Comparison of ENCODE assay signal across 8 cellular contexts in the genomic region with DNA sequence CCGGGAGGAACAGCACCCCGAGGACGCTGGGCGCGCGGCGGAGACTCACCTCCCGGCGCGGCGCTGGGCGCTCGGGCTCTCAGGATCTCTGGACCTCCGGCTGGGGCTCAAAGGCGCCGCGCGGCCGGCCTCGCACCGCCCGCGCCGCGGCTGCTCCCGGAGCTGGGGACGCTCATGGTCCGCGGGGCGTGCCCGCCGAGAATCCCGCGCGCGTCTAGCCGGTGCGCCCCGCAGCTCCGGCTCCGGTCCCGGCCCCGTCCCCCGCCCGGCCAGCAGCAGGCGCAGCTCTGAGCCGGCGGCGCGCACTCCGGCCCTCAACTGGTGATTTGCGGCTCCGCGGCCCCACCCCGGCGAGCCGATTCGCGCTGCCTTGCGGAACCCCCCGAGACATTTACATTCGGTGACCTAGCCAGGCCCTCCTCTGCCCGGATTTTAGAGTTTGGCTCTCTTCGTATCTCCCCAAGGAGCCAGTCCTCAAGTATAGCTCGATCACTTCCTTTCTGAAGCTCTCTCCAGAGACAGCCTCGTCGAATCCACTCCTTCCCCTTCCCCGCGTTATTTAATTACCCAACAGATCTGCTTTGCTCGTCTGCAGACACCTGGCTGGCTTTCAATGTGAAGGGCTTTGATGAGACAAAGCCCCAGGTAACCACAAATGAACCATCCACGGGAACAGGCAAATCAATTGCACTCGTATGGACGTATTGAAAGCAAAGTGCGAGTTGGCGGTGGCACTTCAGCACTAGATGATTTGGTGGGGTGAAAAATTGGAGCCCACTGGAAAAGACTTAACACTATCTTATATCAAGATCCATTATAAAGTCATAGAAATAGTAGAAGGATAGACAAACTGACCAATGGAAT. TPM values are rescaled to one million over a fixed set of nuclear protein-coding genes. Genes with fewer than 3 reads are reported as not detected.
A peak's percentile ranks its signal among the peaks of the same experiment; 100 is the strongest.
DNase-seq lines count a peak whose midpoint lies in the region; ATAC-seq, FAIRE-seq and TF ChIP-seq lines count a peak whose summit lies in the region.

A gene (minus strand): TSS at position 289 of the 864 bp plus-strand sequence. CDS start 6,907 bp downstream, outside the sequence.

- no peaks in the 10 kb centered on the region for H3K36me3 ChIP-seq in Panc1 (ENCODE audit: control insufficient read depth, insufficient read depth, low read length)
- H3K36me3 ChIP-seq in kidney (ENCODE audit: control insufficient read depth in 1 of 2, insufficient read depth in 2 of 2, low read length in 2 of 2) = no peaks in the 10 kb centered on the region
- H3K36me3 ChIP-seq in spleen = no peaks in the 10 kb centered on the region

- no TSS peak for BruUV-seq in Panc1 (replicated peaks; lab: Mats Ljungman, UMichigan)

- POLR2A ChIA-PET in Panc1 (lab: Charles Lee) = no interaction called here

- in situ Hi-C loops in Panc1 (cut with HindIII; ENCODE audit: low pct_unique_long_range_greater_than_20kb, low sequenced_read_pairs) = no loop called here

- H3K9me3 ChIP-seq in Panc1 (ENCODE audit: control insufficient read depth, insufficient read depth, low read depth, low read length) (no peaks in the 10 kb centered on the region), kidney (ENCODE audit: control insufficient read depth in 1 of 2, low read length in 2 of 2) (no peaks in the 10 kb centered on the region), spleen (no peaks in the 10 kb centered on the region)

- peak; percentile 52 for TF ChIP-seq CTCF in Panc1 (IDR thresholded peaks at IDR 0.05)
- peak; percentile 22 for TF ChIP-seq CTCF in kidney (IDR thresholded peaks at IDR 0.05; ENCODE audit: borderline replicate concordance, extremely low read depth, insufficient read depth)
- TF ChIP-seq CTCF in spleen (IDR thresholded peaks at IDR 0.05 in 8 of 11, conservative IDR thresholded peaks at IDR 0.05 in 3 of 11) = peak in 3 of 11 experiments; percentile 16 to 25 (median 24)

- CTCF ChIA-PET in Panc1 (lab: Charles Lee) = interaction anchor here (1.2 kb wide), 1 partner anchor 164 kb away, joined by 3 read pairs; no protein-coding TSS in a partner anchor

- intact Hi-C loops in Panc1 (cut with micrococcal nuclease; ENCODE audit: unreplicated experiment) = loop anchor here (5.0 kb wide), 1 partner anchor 131 kb away; no protein-coding TSS in a partner anchor
- intact Hi-C loops in kidney (cut with DNase I) = no loop called here
- intact Hi-C loops in spleen (cut with DNase I; ENCODE audit: low total_unique reads) = no loop called here

- peak in 1 of 3 donors; percentile 55 for TF ChIP-seq POLR2A in spleen (IDR thresholded peaks at IDR 0.05)

- H3K4me1 ChIP-seq in Panc1 (ENCODE audit: control insufficient read depth, insufficient read depth, low read length) (peaks cover 25% of the 10 kb centered on the region), kidney (ENCODE audit: control insufficient read depth in 1 of 2, insufficient read depth in 1 of 2, low read depth in 1 of 2, low read length in 2 of 2) (peaks cover 7 to 10% of the 10 kb centered on the region in 2 donors), spleen (peaks cover 3 to 51% (median 28%) of the 10 kb centered on the region in 6 donors)

- no peak for FAIRE-seq in kidney (lab: Jason Lieb, UNC)

- peak within 1 kb of the TSS; percentile 94 for H3K27ac ChIP-seq in Panc1 (ENCODE audit: low read length)
- peak within 1 kb of the TSS; percentile 85 to 86 for H3K27ac ChIP-seq in kidney (ENCODE audit: low read depth in 2 of 2, low read length in 2 of 2)
- H3K27ac ChIP-seq in spleen = peak within 1 kb of the TSS; percentile 66 to 85 (median 82)

- H3K27me3 ChIP-seq in Panc1 (ENCODE audit: control insufficient read depth, insufficient read depth, low read length) = no peaks in the 10 kb centered on the region
- H3K27me3 ChIP-seq in spleen (replicated peaks in 1 of 7) = peaks cover 0 to 26% (median 0%) of the 10 kb centered on the region in 7 donors

- H3K4me3 ChIP-seq in Panc1 (ENCODE audit: low read depth in 2 of 2, low read length in 2 of 2) (peak within 1 kb of the TSS; percentile 68 to 72), kidney (ENCODE audit: low read length in 2 of 2) (peak within 1 kb of the TSS; percentile 76 to 82), spleen (peak within 1 kb of the TSS; percentile 69 to 90 (median 78))

- 3 to 6% (median 3%) methylated on average over 36 to 75 of the region's 75 CpGs for WGBS in spleen, 5 donors

- ATAC-seq in GM19463 (IDR thresholded peaks at IDR 0.05; ENCODE audit: unreplicated experiment) (peak; percentile 73), HG03565 (IDR thresholded peaks at IDR 0.05; ENCODE audit: unreplicated experiment) (peak; percentile 50), Panc1 (peak; percentile 88)

- peak within 1 kb of the TSS; percentile 63 to 86 for H3K9ac ChIP-seq in kidney (ENCODE audit: low read length in 2 of 2)

- peak; percentile 85 for DNase-seq in ELR (ENCODE audit: low read depth)
- no peak for DNase-seq in Panc1 (ENCODE audit: low read depth, low spot score)
- peak; percentile 32 for DNase-seq in cerebellum (ENCODE audit: low spot score)
- peak; percentile 90 for DNase-seq in kidney
- DNase-seq in spleen = peak; percentile 91
- no peak for DNase-seq in activated CD4-positive, CD25-positive, alpha-beta regulatory T cell treated with anti-CD3 and anti-CD28 coated beads, Interleukin-2, amount 50 U/mL, for 72 hours

RNA-seq across cellular contexts. Expression of the gene that starts here (rescaled TPM):
- total RNA-seq in Panc1 (2021; ENCODE audit: unreplicated experiment) (33.9 TPM), cerebellum (8.5 TPM), kidney (25.4 TPM), spleen (10 to 100 TPM; 11.0 to 18.0 (median 12.3) TPM)
- polyA plus RNA-seq in Panc1 (2012; ENCODE audit: insufficient read length) = 22.4 TPM
- polyA plus RNA-seq in kidney (ENCODE audit: insufficient read depth, low read depth, low replicate concordance) (28.4 TPM), spleen (1 to 10 TPM; 3.5 to 6.8 (median 4.5) TPM)

Comparison
In these comparisons a context has a peak if more than half of its experiments do, and no peak if none do; other contexts are left out.
1. DNase-seq: peak in ELR (single experiment), cerebellum (single experiment), kidney (single experiment) and spleen (single experiment); none in Panc1 (single experiment) and activated CD4-positive, CD25-positive, alpha-beta regulatory T cell treated with anti-CD3 and anti-CD28 coated beads, Interleukin-2, amount 50 U/mL, for 72 hours (single experiment).
2. Peak in every context shown above with its lines, with median percentiles within 50 percentile points of each other: ATAC-seq, H3K27ac ChIP-seq and H3K4me3 ChIP-seq.